In the genomic region with DNA sequence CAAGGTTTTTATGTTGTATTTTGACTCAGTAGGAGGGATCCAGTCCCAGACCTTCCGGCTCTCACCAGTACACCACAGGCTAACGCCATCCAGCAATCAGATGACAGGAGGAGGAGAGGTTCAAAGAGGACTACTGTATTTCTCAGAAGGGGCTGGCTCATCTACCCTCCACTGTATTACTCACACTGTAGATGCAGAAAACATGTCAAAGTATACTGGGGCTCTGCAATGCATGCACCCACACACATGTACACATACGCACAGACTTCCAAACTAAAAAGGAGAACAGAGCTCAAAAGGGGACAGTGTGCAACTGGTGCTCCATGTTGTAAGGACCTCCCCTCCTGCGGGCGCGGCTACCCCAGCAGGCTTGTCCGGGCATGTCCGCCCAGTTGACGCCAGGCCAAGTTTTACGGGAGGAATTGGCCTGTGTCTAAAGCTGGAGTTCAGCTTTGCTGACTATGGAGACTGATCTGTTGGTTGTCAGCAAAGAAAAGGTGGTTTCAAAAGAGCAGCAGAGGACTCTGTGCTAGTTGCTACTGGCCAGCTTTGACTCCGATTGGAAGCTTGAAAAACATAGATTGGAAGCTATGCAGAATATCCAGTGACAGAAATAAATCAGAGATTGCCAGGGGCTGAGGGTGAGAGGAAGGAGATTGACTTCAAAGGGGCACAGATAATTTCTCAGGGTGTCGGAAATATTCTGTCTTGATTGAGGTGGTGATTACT, we compare ENCODE assay signal across 8 cellular contexts.
DNase-seq lines count a peak whose midpoint lies in the region; ATAC-seq lines count a peak whose summit lies in the region.

No MANE protein-coding gene starts in this region.

- no peak overlapping the region for H2AK5ac ChIP-seq in trophoblast cell (ENCODE audit: low read length)

- peak; percentile 98 for ATAC-seq in activated T-helper 17 cell treated with anti-CD3 and anti-CD28 coated beads, Interleukin-2, amount 50 U/mL, for 72 hours (replicated peaks)
- peak; percentile 95 for ATAC-seq in Right ventricle myocardium inferior
- ATAC-seq in GM21390 (IDR thresholded peaks at IDR 0.05; ENCODE audit: unreplicated experiment), result no peak
- no peak for ATAC-seq in HG03354 (IDR thresholded peaks at IDR 0.05; ENCODE audit: poor library complexity, severe bottlenecking, unreplicated experiment)
- ATAC-seq in GM19351 (IDR thresholded peaks at IDR 0.05; ENCODE audit: unreplicated experiment), result no peak

- H3K27me3 Mint-ChIP-seq in activated T-helper 17 cell treated with anti-CD3 and anti-CD28 coated beads, Interleukin-2, amount 50 U/mL, for 72 hours, result no peaks in the 10 kb centered on the region

- H4K91ac ChIP-seq in trophoblast cell (ENCODE audit: low read depth, low read length), result peak overlapping the region; percentile 45

- H2AFZ ChIP-seq in trophoblast cell (ENCODE audit: insufficient read depth, low read length, poor library complexity), result peak overlapping the region; percentile 26

- H3K79me2 ChIP-seq in trophoblast cell (ENCODE audit: control insufficient read depth, insufficient read depth, low read length, poor library complexity), result peaks cover 4% of the 10 kb centered on the region

- H3K4me2 ChIP-seq in trophoblast cell (ENCODE audit: low read length), result no peak overlapping the region

- no peak overlapping the region for H3K4me3 ChIP-seq in trophoblast cell (ENCODE audit: low read depth, low read length)

- no peak overlapping the region for H4K12ac ChIP-seq in trophoblast cell (ENCODE audit: low read depth, low read length)

- peaks cover 7% of the 10 kb centered on the region for H3K79me1 ChIP-seq in trophoblast cell (ENCODE audit: low read length)

- no peak overlapping the region for H3K9ac ChIP-seq in trophoblast cell (ENCODE audit: low read length)

- no peaks in the 10 kb centered on the region for H3K36me3 ChIP-seq in trophoblast cell (ENCODE audit: control insufficient read depth in 1 of 2, insufficient read depth in 2 of 2, low read length in 2 of 2)

- peak overlapping the region; percentile 65 for H3K27ac Mint-ChIP-seq in activated T-helper 17 cell treated with anti-CD3 and anti-CD28 coated beads, Interleukin-2, amount 50 U/mL, for 72 hours

- H3K4me3 Mint-ChIP-seq in activated T-helper 17 cell treated with anti-CD3 and anti-CD28 coated beads, Interleukin-2, amount 50 U/mL, for 72 hours, result peak overlapping the region; percentile 20

- peaks cover 24% of the 10 kb centered on the region for H3K4me1 Mint-ChIP-seq in activated T-helper 17 cell treated with anti-CD3 and anti-CD28 coated beads, Interleukin-2, amount 50 U/mL, for 72 hours

- no peaks in the 10 kb centered on the region for H3K27me3 ChIP-seq in trophoblast cell (ENCODE audit: insufficient read depth, low read length)

- H3K18ac ChIP-seq in trophoblast cell (ENCODE audit: low read length), result no peak overlapping the region

- peaks cover 4% of the 10 kb centered on the region for H3K9me3 Mint-ChIP-seq in activated T-helper 17 cell treated with anti-CD3 and anti-CD28 coated beads, Interleukin-2, amount 50 U/mL, for 72 hours

- peak overlapping the region; percentile 83 for H2BK120ac ChIP-seq in trophoblast cell (ENCODE audit: insufficient read depth, low read length, poor library complexity)

- H3K14ac ChIP-seq in trophoblast cell (ENCODE audit: low read length), result peak overlapping the region; percentile 18

- DNase-seq in ELF-1 (ENCODE audit: low read depth, low spot score) (peak; percentile 49), NCI-H2107 treated with DMSO at 0.1 percent for 48 hours (lab: John Stamatoyannopoulos, UW; ENCODE audit: unreplicated experiment) (peak; percentile 87), Right ventricle myocardium inferior (ENCODE audit: missing footprints) (peak; percentile 94), trophoblast cell (peak; percentile 62 to 74)

- H2BK5ac ChIP-seq in trophoblast cell (ENCODE audit: low read depth, low read length, poor library complexity), result peak overlapping the region; percentile 45

- intact Hi-C loops in Right ventricle myocardium inferior (cut with DNase I), result loop anchor here (2.0 to 5.0 kb wide), 6 partner anchors 105 to 447 kb away; no protein-coding TSS in a partner anchor

- peaks cover 2% of the 10 kb centered on the region for H3K9me3 ChIP-seq in trophoblast cell (ENCODE audit: insufficient read depth, low read depth, low read length)

- H3K27ac ChIP-seq in trophoblast cell (ENCODE audit: low read depth, low read length), result no peak overlapping the region

- H3K4ac ChIP-seq in trophoblast cell (ENCODE audit: low read depth, low read length), result no peak overlapping the region

- peak overlapping the region; percentile 33 for H4K8ac ChIP-seq in trophoblast cell (ENCODE audit: low read depth, low read length)

- H2BK12ac ChIP-seq in trophoblast cell (ENCODE audit: low read length), result peak overlapping the region; percentile 89

- peaks cover 5 to 9% of the 10 kb centered on the region in 2 experiments for H3K4me1 ChIP-seq in trophoblast cell (ENCODE audit: control insufficient read depth in 1 of 2, insufficient read depth in 2 of 2, low read length in 2 of 2)

- no peak overlapping the region for H3K23ac ChIP-seq in trophoblast cell (ENCODE audit: low read length)

- no CpG with 5 or more reads among the region's 12 CpGs for WGBS in trophoblast cell (ENCODE audit: extremely low coverage, insufficient coverage, insufficient read length)

- no peaks in the 10 kb centered on the region for H3K36me3 Mint-ChIP-seq in activated T-helper 17 cell treated with anti-CD3 and anti-CD28 coated beads, Interleukin-2, amount 50 U/mL, for 72 hours (ENCODE audit: low read depth)

Comparison
In these comparisons a context has a peak if more than half of its experiments do, and no peak if none do; other contexts are left out.
1. ATAC-seq: peak in activated T-helper 17 cell treated with anti-CD3 and anti-CD28 coated beads, Interleukin-2, amount 50 U/mL, for 72 hours (single experiment) and Right ventricle myocardium inferior (single experiment); none in GM21390 (single experiment), HG03354 (single experiment) and GM19351 (single experiment).
2. Peak in every context shown above with its lines, with median percentiles within 50 percentile points of each other: DNase-seq.